9 cellular contexts compared by ENCODE assay signal in the genomic region with DNA sequence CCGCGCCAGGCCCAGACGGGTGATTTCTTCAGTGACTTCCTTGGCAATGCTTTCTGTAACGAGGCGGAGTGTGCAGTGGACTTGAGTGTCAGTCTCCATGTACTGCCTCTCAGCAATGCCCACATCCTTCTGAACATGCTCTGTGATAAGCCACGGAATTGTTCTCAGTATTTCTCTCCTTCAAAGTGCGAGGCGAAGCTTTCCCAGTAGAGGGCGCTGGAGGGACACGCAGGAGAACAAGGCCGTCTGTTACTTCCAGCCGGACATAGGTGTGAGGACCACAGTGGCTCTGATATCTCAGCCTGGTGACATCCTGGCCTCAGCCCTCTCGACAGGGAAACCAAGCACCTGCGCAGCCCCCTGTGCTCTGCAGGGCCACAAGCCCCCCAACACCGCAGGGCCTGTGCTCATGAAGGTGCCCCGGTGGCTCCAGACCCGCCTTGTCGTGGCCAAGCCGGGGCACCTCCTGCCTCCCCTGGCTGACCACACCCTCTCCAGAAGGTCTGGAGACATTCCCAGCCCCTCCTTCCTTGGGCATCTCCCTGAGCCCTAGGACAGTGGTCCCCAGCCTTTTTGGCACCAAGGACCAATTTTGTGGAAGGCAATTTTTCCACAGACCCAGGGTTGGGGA. TPM values are rescaled to one million over a fixed set of nuclear protein-coding genes. Genes with fewer than 3 reads are reported as not detected.
DNase-seq lines count a peak whose midpoint lies in the region; ATAC-seq and TF ChIP-seq lines count a peak whose summit lies in the region.
"Had no signal": no experiment of that assay in that cellular context is flagged by ENCODE, and none has a peak within 500 bp of the region (broad histone marks: within the 10 kb centered on the region; RNA-seq: fewer than 3 reads in every experiment).

No MANE protein-coding gene starts in this region.

- peaks cover 8 to 30% of the 10 kb centered on the region in 2 donors for H3K27me3 Mint-ChIP-seq in stimulated activated naive B cell treated with anti-CD40 and anti-IgM and Interleukin-4, amounts not matched to agents 10 μg/mL and 1 μg/mL and 100 μg/mL, for 72 hours

- no peak overlapping the region for H3K4me3 ChIP-seq in epithelial cell of esophagus (ENCODE audit: low read length)
- H3K4me3 ChIP-seq in mucosa of descending colon = no peak overlapping the region
- H3K4me3 ChIP-seq: HAP-1 had no signal

- no peaks in the 10 kb centered on the region for H3K9me3 Mint-ChIP-seq in stimulated activated naive B cell treated with anti-CD40 and anti-IgM and Interleukin-4, amounts not matched to agents 10 μg/mL and 1 μg/mL and 100 μg/mL, for 72 hours

- intact Hi-C loops in mucosa of descending colon (cut with DNase I, micrococcal nuclease) = no loop called here

- H3K4me1 Mint-ChIP-seq in stimulated activated naive B cell treated with anti-CD40 and anti-IgM and Interleukin-4, amounts not matched to agents 10 μg/mL and 1 μg/mL and 100 μg/mL, for 72 hours = no peaks in the 10 kb centered on the region

- DNase-seq in AG20443 (ENCODE audit: low spot score) (peak; percentile 71), GM20000 (ENCODE audit: low spot score) (peak; percentile 56), NCI-H226 (peak; percentile 71), epithelial cell of esophagus (ENCODE audit: low read depth) (peak; percentile 80), mucosa of descending colon (peak; percentile 69 to 95 (median 89))
- peak; percentile 16 for DNase-seq in activated CD4-positive, alpha-beta T cell treated with anti-CD3 and anti-CD28 coated beads, Interleukin-2, amount 50 U/mL, for 1 hour
- DNase-seq in stimulated activated naive B cell treated with anti-CD40 and anti-IgM and Interleukin-4, amounts not matched to agents 10 μg/mL and 1 μg/mL and 100 μg/mL, for 72 hours = peak; percentile 40

- H3K4me1 ChIP-seq in mucosa of descending colon (ENCODE audit: low read depth) = no peaks in the 10 kb centered on the region
- H3K4me1 ChIP-seq: HAP-1 had no signal

- H3K36me3 Mint-ChIP-seq in stimulated activated naive B cell treated with anti-CD40 and anti-IgM and Interleukin-4, amounts not matched to agents 10 μg/mL and 1 μg/mL and 100 μg/mL, for 72 hours = no peaks in the 10 kb centered on the region

- H3K9me3 ChIP-seq in mucosa of descending colon = no peaks in the 10 kb centered on the region
- H3K9me3 ChIP-seq: HAP-1 had no signal

- no peaks in the 10 kb centered on the region for H3K36me3 ChIP-seq in mucosa of descending colon (ENCODE audit: low read depth)
- H3K36me3 ChIP-seq: HAP-1 had no signal

- H3K27ac Mint-ChIP-seq in stimulated activated naive B cell treated with anti-CD40 and anti-IgM and Interleukin-4, amounts not matched to agents 10 μg/mL and 1 μg/mL and 100 μg/mL, for 72 hours = no peak overlapping the region

- H3K4me3 Mint-ChIP-seq in stimulated activated naive B cell treated with anti-CD40 and anti-IgM and Interleukin-4, amounts not matched to agents 10 μg/mL and 1 μg/mL and 100 μg/mL, for 72 hours = no peak overlapping the region

- TF ChIP-seq CTCF in GM20000 (IDR thresholded peaks at IDR 0.05; ENCODE audit: extremely low read depth, missing control alignments) (peak; percentile 85), epithelial cell of esophagus (IDR thresholded peaks at IDR 0.05; ENCODE audit: insufficient read depth, low read depth, low read length, missing control alignments) (peak; percentile 99), mucosa of descending colon (IDR thresholded peaks at IDR 0.05) (peak; percentile 75)

- ATAC-seq in mucosa of descending colon (peak; percentile 97), HG03139 (IDR thresholded peaks at IDR 0.05; ENCODE audit: unreplicated experiment) (no peak)
- peak; percentile 76 to 79 for ATAC-seq in stimulated activated naive B cell treated with anti-CD40 and anti-IgM and Interleukin-4, amounts not matched to agents 10 μg/mL and 1 μg/mL and 100 μg/mL, for 72 hours (replicated peaks)

RNA-seq across cellular contexts. Expression of gene BACE2, which starts 46.1 kb away (rescaled TPM):
- 100 to 1,000 TPM in 1 of 3 donors, 10 to 100 TPM in 2; 37.2 to 115 (median 51.2) TPM for total RNA-seq in mucosa of descending colon

Comparison
In these comparisons a context has a peak if more than half of its experiments do, and no peak if none do; other contexts are left out.
1. DNase-seq: peak in every context shown above with its lines; median percentile 89 in mucosa of descending colon; 80 in epithelial cell of esophagus; 71 in AG20443; 71 in NCI-H226; 56 in GM20000; 40 in stimulated activated naive B cell treated with anti-CD40 and anti-IgM and Interleukin-4, amounts not matched to agents 10 μg/mL and 1 μg/mL and 100 μg/mL, for 72 hours; 16 in activated CD4-positive, alpha-beta T cell treated with anti-CD3 and anti-CD28 coated beads, Interleukin-2, amount 50 U/mL, for 1 hour.